In the genomic region with DNA sequence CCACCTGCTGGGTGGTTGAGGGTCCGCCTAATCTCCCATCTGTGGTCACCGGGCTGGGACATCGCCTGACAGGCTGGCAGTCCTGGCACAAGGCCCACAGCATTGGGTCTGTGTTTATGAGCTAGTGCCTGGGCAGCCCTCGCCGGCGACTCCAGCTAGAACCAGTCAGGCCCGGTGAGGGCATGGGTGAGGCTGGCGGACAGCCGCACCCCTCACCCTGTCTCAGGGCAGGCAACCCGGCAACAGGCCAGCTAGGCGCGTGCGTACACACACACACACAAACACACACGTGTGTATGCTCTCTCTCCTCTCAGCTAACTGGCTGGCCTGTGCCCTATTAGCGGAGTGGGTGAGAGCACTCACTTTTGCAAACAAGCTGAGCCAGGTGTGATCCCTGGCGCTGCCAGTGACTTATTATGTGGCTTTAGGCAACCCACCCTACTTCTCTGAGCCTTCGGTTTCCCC, we compare ENCODE assay signal across 12 cellular contexts. TPM values are rescaled to one million over a fixed set of nuclear protein-coding genes. Genes with fewer than 3 reads are reported as not detected.
DNase-seq lines count a peak whose midpoint lies in the region; ATAC-seq, FAIRE-seq and TF ChIP-seq lines count a peak whose summit lies in the region.
"Had no signal": no experiment of that assay in that cellular context is flagged by ENCODE, and none has a peak within 500 bp of the region (broad histone marks: within the 10 kb centered on the region; RNA-seq: fewer than 3 reads in every experiment).

No MANE protein-coding gene starts in this region.

- peaks cover 0 to 70% (median 0%) of the 10 kb centered on the region in 3 donors for H3K36me3 ChIP-seq in Peyer's patch
- H3K36me3 ChIP-seq in HepG2 (replicated peaks in 1 of 2; ENCODE audit: control insufficient read depth in 1 of 2, insufficient read depth in 2 of 2, low read length in 2 of 2) = peaks cover 13 to 36% of the 10 kb centered on the region in 2 experiments; a peak in 4 of 5 replicates
- peaks cover 21 to 23% of the 10 kb centered on the region in 2 donors for H3K36me3 ChIP-seq in thyroid gland

- in situ Hi-C loops in HepG2 (cut with HindIII; ENCODE audit: extremely low pct_ligation_motif_present, low pct_unique_long_range_greater_than_20kb) = no loop called here

- 94% methylated on average over 17 of the region's 17 CpGs for WGBS in HepG2 (ENCODE audit: low lambda C conversion rate)
- 36 to 53% methylated on average over 5 to 15 of the region's 17 CpGs for WGBS in thyroid gland, 2 donors

- FAIRE-seq in HepG2 (lab: Jason Lieb, UNC) = no peak
- FAIRE-seq: urothelium cell line had no signal

- CTCF ChIA-PET in HepG2 (lab: Yijun Ruan, JAX; ENCODE audit: low intra/inter-chr PET ratio, low total read pairs) = no interaction called here

- no peak for TF ChIP-seq EP300 in HepG2 (IDR thresholded peaks at IDR 0.05; ENCODE audit: low read depth in 2 of 2, low read length in 2 of 2)
- no peak for TF ChIP-seq EP300 in HepG2 (CRISPR knock-in tag; IDR thresholded peaks at IDR 0.05; ENCODE audit: borderline replicate concordance)

- TF ChIP-seq CTCF in Peyer's patch (IDR thresholded peaks at IDR 0.05) (no peak), HepG2 (CRISPR knock-in tag; IDR thresholded peaks at IDR 0.05) (no peak), thyroid gland (IDR thresholded peaks at IDR 0.05) (no peak)

- H3K4me1 ChIP-seq in Peyer's patch (peaks cover 0 to 56% (median 9%) of the 10 kb centered on the region in 4 donors), HepG2 (ENCODE audit: insufficient read depth, low read length) (peaks cover 26% of the 10 kb centered on the region), thyroid gland (peaks cover 62 to 73% of the 10 kb centered on the region in 2 donors)

- no peak overlapping the region for H2AFZ ChIP-seq in HepG2 (ENCODE audit: low read length)

- ATAC-seq in HepG2 (no peak), GM21723 (IDR thresholded peaks at IDR 0.05; ENCODE audit: unreplicated experiment) (no peak), HG02973 (IDR thresholded peaks at IDR 0.05; ENCODE audit: unreplicated experiment) (no peak), GM21825 (IDR thresholded peaks at IDR 0.05; ENCODE audit: unreplicated experiment) (no peak)

- POLR2A ChIA-PET in HepG2 (lab: Yijun Ruan, JAX) = interaction anchor here (0.9 to 1.1 kb wide), 2 partner anchors 10 to 19 kb away, joined by 3 read pairs; partner anchors contain the start of gene HSD11B2

- no peak overlapping the region for H3K4me3 ChIP-seq in Peyer's patch
- H3K4me3 ChIP-seq in HepG2 (replicated peaks in 1 of 3; ENCODE audit: insufficient read depth in 1 of 3, low read depth in 2 of 3, low read length in 3 of 3) = no peak overlapping the region
- H3K4me3 ChIP-seq in thyroid gland (replicated peaks in 1 of 3) = no peak overlapping the region

- TF ChIP-seq POLR2A in Peyer's patch (IDR thresholded peaks at IDR 0.05) (peak; percentile 32 to 66), HepG2 (IDR thresholded peaks at IDR 0.05; ENCODE audit: insufficient read depth in 1 of 2, low read depth in 2 of 2, low read length in 2 of 2) (no peak), thyroid gland (IDR thresholded peaks at IDR 0.05) (peak in 1 of 2 donors; percentile 16)

- no TSS peak for BruUV-seq in HepG2 (replicated peaks; lab: Mats Ljungman, UMichigan)

- no peak for TF ChIP-seq RAD21 in HepG2 (CRISPR knock-in tag; IDR thresholded peaks at IDR 0.05)

- DNase-seq in NCI-H2227 (lab: John Stamatoyannopoulos, UW; ENCODE audit: unreplicated experiment) (peak; percentile 33), NCI-H2227 treated with DMSO at 0.1 percent for 48 hours (lab: John Stamatoyannopoulos, UW) (no peak), Peyer's patch (peak in 2 of 3 donors; percentile 93 to 94), HepG2 (ENCODE audit: low spot score) (no peak), thyroid gland (peak; percentile 100)
- DNase-seq: stimulated activated CD4-positive, alpha-beta T cell treated with anti-CD3 and anti-CD28 coated beads, Interleukin-4, amount 100 ng/mL, for 4 hours; SW 1271 had no signal

- no peak overlapping the region for H3K9ac ChIP-seq in HepG2 (ENCODE audit: insufficient read depth, low read depth, low read length)

- H3K27ac ChIP-seq in Peyer's patch = peak overlapping the region in 3 of 4 donors; percentile 63 to 93 (median 78)
- no peak overlapping the region for H3K27ac ChIP-seq in HepG2 (ENCODE audit: extremely low read length, insufficient read depth, low read length)
- H3K27ac ChIP-seq in thyroid gland = peak overlapping the region; percentile 90 to 95 (median 92)

- intact Hi-C loops in HepG2 (cut with micrococcal nuclease; ENCODE audit: unreplicated experiment) (no loop called here), thyroid gland (cut with DNase I) (no loop called here)

- H3K4me2 ChIP-seq in HepG2 (ENCODE audit: low read depth, low read length) = no peak overlapping the region

- H4K20me1 ChIP-seq in HepG2 (ENCODE audit: insufficient read depth, low read length) = no peaks in the 10 kb centered on the region

- H3K27me3 ChIP-seq in Peyer's patch (no peaks in the 10 kb centered on the region), HepG2 (ENCODE audit: control insufficient read depth in 1 of 2, insufficient read depth in 2 of 2, low read length in 2 of 2) (no peaks in the 10 kb centered on the region), thyroid gland (no peaks in the 10 kb centered on the region)

- no peaks in the 10 kb centered on the region for H3K79me2 ChIP-seq in HepG2 (ENCODE audit: insufficient read depth, low read length)

- H3K9me3 ChIP-seq in Peyer's patch = no peaks in the 10 kb centered on the region
- H3K9me3 ChIP-seq in HepG2 (ENCODE audit: low read length) = no peaks in the 10 kb centered on the region
- H3K9me3 ChIP-seq in thyroid gland = no peaks in the 10 kb centered on the region

RNA-seq across cellular contexts. Expression of gene HSD11B2, which starts 10.4 kb away (rescaled TPM):
- 100 to 1,000 TPM; 116 to 688 (median 499) TPM for total RNA-seq in Peyer's patch
- total RNA-seq in HepG2 (2016; rRNA removed; fragmentation: Illumina TruSeq; extraction: Trizol) = 6.7 and 13.6 TPM in 2 replicates
- 3.9 and 4.1 TPM in 2 replicates for total RNA-seq in HepG2 (2016; cell fraction: cytosol; rRNA removed; fragmentation: Illumina TruSeq; extraction: Trizol; ENCODE audit: low read depth)
- 5.4 and 13.4 TPM in 2 replicates for total RNA-seq in HepG2 (2016; cell fraction: insoluble cytoplasmic fraction; rRNA removed; fragmentation: Illumina TruSeq; extraction: Trizol)
- total RNA-seq in HepG2 (2016; cell fraction: membrane; rRNA removed; fragmentation: Illumina TruSeq; extraction: Trizol) = 8.8 TPM in 2 replicates
- total RNA-seq in HepG2 (2016; cell fraction: nucleus; rRNA removed; fragmentation: Illumina TruSeq; extraction: Trizol) = 14.6 and 15.0 TPM in 2 replicates
- polyA plus RNA-seq in HepG2 (2011; rRNA removed) = 8.9 and 11.9 TPM in 2 replicates
- 5.3 and 6.3 TPM in 2 replicates for polyA plus RNA-seq in HepG2 (2011; cell fraction: cytosol; rRNA removed)
- 34.2 and 34.3 TPM in 2 replicates for polyA plus RNA-seq in HepG2 (2011; cell fraction: nucleus; rRNA removed)
- 8.4 and 11.0 TPM in 2 replicates for polyA plus RNA-seq in HepG2 (2012)
- polyA plus RNA-seq in HepG2 (2016; cell fraction: cytosol; fragmentation: Illumina TruSeq; extraction: Trizol; ENCODE audit: low read depth) = 6.5 and 9.3 TPM in 2 replicates
- 11.1 and 13.3 TPM in 2 replicates for polyA plus RNA-seq in HepG2 (2016; cell fraction: insoluble cytoplasmic fraction; fragmentation: Illumina TruSeq; extraction: Trizol; ENCODE audit: low read depth)
- 11.3 and 12.9 TPM in 2 replicates for polyA plus RNA-seq in HepG2 (2016; cell fraction: membrane; fragmentation: Illumina TruSeq; extraction: Trizol; ENCODE audit: low read depth)
- polyA plus RNA-seq in HepG2 (2016; cell fraction: nucleus; fragmentation: Illumina TruSeq; extraction: Trizol; ENCODE audit: insufficient read depth, low read depth) = 48.6 and 52.7 TPM in 2 replicates
- 3.3 and 16.4 TPM in 2 replicates for polyA minus RNA-seq in HepG2 (2011; rRNA and poly(A)+ RNA removed; ENCODE audit: low replicate concordance)
- polyA minus RNA-seq in HepG2 (2011; cell fraction: cytosol; rRNA and poly(A)+ RNA removed) = 4.1 and 8.5 TPM in 2 replicates
- polyA minus RNA-seq in HepG2 (2011; cell fraction: nucleus; rRNA and poly(A)+ RNA removed) = 8.7 and 11.3 TPM in 2 replicates
- 10 to 100 TPM in 2 of 4 donors, 1 to 10 TPM in 2; 4.6 to 11.9 (median 9.0) TPM for total RNA-seq in thyroid gland
- total RNA-seq: mononuclear cell had no signal

RNA-seq across cellular contexts. Expression of gene ZDHHC1, which starts 25.0 kb away (rescaled TPM):
- total RNA-seq in Peyer's patch (10 to 100 TPM in 1 of 4 donors, 1 to 10 TPM in 3; 3.5 to 14.5 (median 6.3) TPM), HepG2 (2016; rRNA removed; fragmentation: Illumina TruSeq; extraction: Trizol) (0.36 and 1.1 TPM in 2 replicates), thyroid gland (10 to 100 TPM; 33.3 to 63.8 (median 50.9) TPM)
- total RNA-seq in HepG2 (2016; cell fraction: cytosol; rRNA removed; fragmentation: Illumina TruSeq; extraction: Trizol; ENCODE audit: low read depth) = 1.6 and 1.9 TPM in 2 replicates
- 0.33 and 1.3 TPM in 2 replicates for total RNA-seq in HepG2 (2016; cell fraction: insoluble cytoplasmic fraction; rRNA removed; fragmentation: Illumina TruSeq; extraction: Trizol)
- total RNA-seq in HepG2 (2016; cell fraction: membrane; rRNA removed; fragmentation: Illumina TruSeq; extraction: Trizol) = 2.2 and 3.3 TPM in 2 replicates
- 0.96 and 3.2 TPM in 2 replicates for total RNA-seq in HepG2 (2016; cell fraction: nucleus; rRNA removed; fragmentation: Illumina TruSeq; extraction: Trizol)
- 0.47 and 0.51 TPM in 2 replicates for polyA plus RNA-seq in HepG2 (2011; rRNA removed)
- polyA plus RNA-seq in HepG2 (2011; cell fraction: cytosol; rRNA removed) = 0.28 and 0.60 TPM in 2 replicates
- 2.1 and 2.7 TPM in 2 replicates for polyA plus RNA-seq in HepG2 (2011; cell fraction: nucleus; rRNA removed)
- polyA plus RNA-seq in HepG2 (2012) = 0.36 and 1.0 TPM in 2 replicates
- polyA plus RNA-seq in HepG2 (2016; cell fraction: cytosol; fragmentation: Illumina TruSeq; extraction: Trizol; ENCODE audit: low read depth) = 1.3 and 1.6 TPM in 2 replicates
- 0.35 and 0.63 TPM in 2 replicates for polyA plus RNA-seq in HepG2 (2016; cell fraction: insoluble cytoplasmic fraction; fragmentation: Illumina TruSeq; extraction: Trizol; ENCODE audit: low read depth)
- 1.2 and 1.6 TPM in 2 replicates for polyA plus RNA-seq in HepG2 (2016; cell fraction: membrane; fragmentation: Illumina TruSeq; extraction: Trizol; ENCODE audit: low read depth)
- polyA plus RNA-seq in HepG2 (2016; cell fraction: nucleus; fragmentation: Illumina TruSeq; extraction: Trizol; ENCODE audit: insufficient read depth, low read depth) = 1.3 and 1.4 TPM in 2 replicates
- 1.6 and 5.9 TPM in 2 replicates for polyA minus RNA-seq in HepG2 (2011; rRNA and poly(A)+ RNA removed; ENCODE audit: low replicate concordance)
- polyA minus RNA-seq in HepG2 (2011; cell fraction: cytosol; rRNA and poly(A)+ RNA removed) = 0.26 TPM in 1 of 2 replicates, not detected in the other
- polyA minus RNA-seq in HepG2 (2011; cell fraction: nucleus; rRNA and poly(A)+ RNA removed) = 1.6 and 3.5 TPM in 2 replicates

RNA-seq across cellular contexts. Expression of gene ATP6V0D1, which starts 39.6 kb away (rescaled TPM):
- total RNA-seq in Peyer's patch (100 to 1,000 TPM; 131 to 223 (median 202) TPM), HepG2 (2016; rRNA removed; fragmentation: Illumina TruSeq; extraction: Trizol) (49.5 and 51.1 TPM in 2 replicates), thyroid gland (100 to 1,000 TPM; 110 to 238 (median 142) TPM)
- total RNA-seq in HepG2 (2016; cell fraction: cytosol; rRNA removed; fragmentation: Illumina TruSeq; extraction: Trizol; ENCODE audit: low read depth) = 13.5 and 16.0 TPM in 2 replicates
- 45.3 and 52.4 TPM in 2 replicates for total RNA-seq in HepG2 (2016; cell fraction: insoluble cytoplasmic fraction; rRNA removed; fragmentation: Illumina TruSeq; extraction: Trizol)
- 23.6 and 25.5 TPM in 2 replicates for total RNA-seq in HepG2 (2016; cell fraction: membrane; rRNA removed; fragmentation: Illumina TruSeq; extraction: Trizol)
- total RNA-seq in HepG2 (2016; cell fraction: nucleus; rRNA removed; fragmentation: Illumina TruSeq; extraction: Trizol) = 26.3 and 30.4 TPM in 2 replicates
- 54.2 and 61.3 TPM in 2 replicates for polyA plus RNA-seq in HepG2 (2011; rRNA removed)
- polyA plus RNA-seq in HepG2 (2011; cell fraction: cytosol; rRNA removed) = 55.2 and 57.9 TPM in 2 replicates
- polyA plus RNA-seq in HepG2 (2011; cell fraction: nucleus; rRNA removed) = 32.7 and 35.9 TPM in 2 replicates
- polyA plus RNA-seq in HepG2 (2012) = 29.3 and 41.3 TPM in 2 replicates
- polyA plus RNA-seq in HepG2 (2016; cell fraction: cytosol; fragmentation: Illumina TruSeq; extraction: Trizol; ENCODE audit: low read depth) = 16.4 and 17.3 TPM in 2 replicates
- polyA plus RNA-seq in HepG2 (2016; cell fraction: insoluble cytoplasmic fraction; fragmentation: Illumina TruSeq; extraction: Trizol; ENCODE audit: low read depth) = 55.4 and 63.8 TPM in 2 replicates
- 21.4 and 22.6 TPM in 2 replicates for polyA plus RNA-seq in HepG2 (2016; cell fraction: membrane; fragmentation: Illumina TruSeq; extraction: Trizol; ENCODE audit: low read depth)
- 45.0 and 53.3 TPM in 2 replicates for polyA plus RNA-seq in HepG2 (2016; cell fraction: nucleus; fragmentation: Illumina TruSeq; extraction: Trizol; ENCODE audit: insufficient read depth, low read depth)
- polyA minus RNA-seq in HepG2 (2011; rRNA and poly(A)+ RNA removed; ENCODE audit: low replicate concordance) = 104 and 246 TPM in 2 replicates
- 37.9 and 45.0 TPM in 2 replicates for polyA minus RNA-seq in HepG2 (2011; cell fraction: cytosol; rRNA and poly(A)+ RNA removed)
- 14.7 and 19.8 TPM in 2 replicates for polyA minus RNA-seq in HepG2 (2011; cell fraction: nucleus; rRNA and poly(A)+ RNA removed)

RNA-seq across cellular contexts. Expression of gene AGRP, which starts 42.0 kb away (rescaled TPM):
- total RNA-seq in Peyer's patch = not detected
- total RNA-seq in HepG2 (2016; rRNA removed; fragmentation: Illumina TruSeq; extraction: Trizol) = not detected in 2 replicates
- not detected in 2 replicates for total RNA-seq in HepG2 (2016; cell fraction: cytosol; rRNA removed; fragmentation: Illumina TruSeq; extraction: Trizol; ENCODE audit: low read depth)
- total RNA-seq in HepG2 (2016; cell fraction: insoluble cytoplasmic fraction; rRNA removed; fragmentation: Illumina TruSeq; extraction: Trizol) = not detected in 2 replicates
- total RNA-seq in HepG2 (2016; cell fraction: membrane; rRNA removed; fragmentation: Illumina TruSeq; extraction: Trizol) = 0.28 TPM in 1 of 2 replicates, not detected in the other
- total RNA-seq in HepG2 (2016; cell fraction: nucleus; rRNA removed; fragmentation: Illumina TruSeq; extraction: Trizol) = not detected in 2 replicates
- polyA plus RNA-seq in HepG2 (2011; rRNA removed) = not detected in 2 replicates
- polyA plus RNA-seq in HepG2 (2011; cell fraction: cytosol; rRNA removed) = 0.34 TPM in 1 of 2 replicates, not detected in the other
- polyA plus RNA-seq in HepG2 (2011; cell fraction: nucleus; rRNA removed) = not detected in 2 replicates
- polyA plus RNA-seq in HepG2 (2012) = 0.75 TPM in 1 of 2 replicates, not detected in the other
- not detected in 2 replicates for polyA plus RNA-seq in HepG2 (2016; cell fraction: cytosol; fragmentation: Illumina TruSeq; extraction: Trizol; ENCODE audit: low read depth)
- not detected in 2 replicates for polyA plus RNA-seq in HepG2 (2016; cell fraction: insoluble cytoplasmic fraction; fragmentation: Illumina TruSeq; extraction: Trizol; ENCODE audit: low read depth)
- not detected in 2 replicates for polyA plus RNA-seq in HepG2 (2016; cell fraction: membrane; fragmentation: Illumina TruSeq; extraction: Trizol; ENCODE audit: low read depth)
- polyA plus RNA-seq in HepG2 (2016; cell fraction: nucleus; fragmentation: Illumina TruSeq; extraction: Trizol; ENCODE audit: insufficient read depth, low read depth) = not detected in 2 replicates
- not detected in 2 replicates for polyA minus RNA-seq in HepG2 (2011; rRNA and poly(A)+ RNA removed; ENCODE audit: low replicate concordance)
- polyA minus RNA-seq in HepG2 (2011; cell fraction: cytosol; rRNA and poly(A)+ RNA removed) = not detected in 2 replicates
- not detected in 2 replicates for polyA minus RNA-seq in HepG2 (2011; cell fraction: nucleus; rRNA and poly(A)+ RNA removed)
- not detected for total RNA-seq in thyroid gland
- total RNA-seq: mononuclear cell had no signal

RNA-seq across cellular contexts. Expression of gene TPPP3, which starts 48.0 kb away (rescaled TPM):
- total RNA-seq in Peyer's patch (10 to 100 TPM in 2 of 4 donors, 1 to 10 TPM in 2; 6.6 to 33.3 (median 16.6) TPM), HepG2 (2016; rRNA removed; fragmentation: Illumina TruSeq; extraction: Trizol) (0.20 and 0.44 TPM in 2 replicates), thyroid gland (1 to 10 TPM in 2 of 4 donors, under 1 TPM in 2; 0.54 to 2.3 (median 1.5) TPM)
- total RNA-seq in HepG2 (2016; cell fraction: cytosol; rRNA removed; fragmentation: Illumina TruSeq; extraction: Trizol; ENCODE audit: low read depth) = 0.18 TPM in 1 of 2 replicates, not detected in the other
- total RNA-seq in HepG2 (2016; cell fraction: insoluble cytoplasmic fraction; rRNA removed; fragmentation: Illumina TruSeq; extraction: Trizol) = 0.50 and 0.54 TPM in 2 replicates
- 0.31 TPM in 1 of 2 replicates, not detected in the other for total RNA-seq in HepG2 (2016; cell fraction: membrane; rRNA removed; fragmentation: Illumina TruSeq; extraction: Trizol)
- total RNA-seq in HepG2 (2016; cell fraction: nucleus; rRNA removed; fragmentation: Illumina TruSeq; extraction: Trizol) = 0.62 and 0.63 TPM in 2 replicates
- polyA plus RNA-seq in HepG2 (2011; rRNA removed) = 0.16 TPM in 1 of 2 replicates, not detected in the other
- 0.05 and 0.31 TPM in 2 replicates for polyA plus RNA-seq in HepG2 (2011; cell fraction: cytosol; rRNA removed)
- polyA plus RNA-seq in HepG2 (2011; cell fraction: nucleus; rRNA removed) = 0.31 and 0.50 TPM in 2 replicates
- polyA plus RNA-seq in HepG2 (2012) = 0.15 and 0.69 TPM in 2 replicates
- polyA plus RNA-seq in HepG2 (2016; cell fraction: cytosol; fragmentation: Illumina TruSeq; extraction: Trizol; ENCODE audit: low read depth) = 0.12 TPM in 1 of 2 replicates, not detected in the other
- 0.23 and 0.32 TPM in 2 replicates for polyA plus RNA-seq in HepG2 (2016; cell fraction: insoluble cytoplasmic fraction; fragmentation: Illumina TruSeq; extraction: Trizol; ENCODE audit: low read depth)
- not detected in 2 replicates for polyA plus RNA-seq in HepG2 (2016; cell fraction: membrane; fragmentation: Illumina TruSeq; extraction: Trizol; ENCODE audit: low read depth)
- 0.48 and 0.55 TPM in 2 replicates for polyA plus RNA-seq in HepG2 (2016; cell fraction: nucleus; fragmentation: Illumina TruSeq; extraction: Trizol; ENCODE audit: insufficient read depth, low read depth)
- polyA minus RNA-seq in HepG2 (2011; rRNA and poly(A)+ RNA removed; ENCODE audit: low replicate concordance) = 0.38 TPM in 1 of 2 replicates, not detected in the other
- polyA minus RNA-seq in HepG2 (2011; cell fraction: cytosol; rRNA and poly(A)+ RNA removed) = not detected in 2 replicates
- 0.64 TPM in 1 of 2 replicates, not detected in the other for polyA minus RNA-seq in HepG2 (2011; cell fraction: nucleus; rRNA and poly(A)+ RNA removed)

Comparison
In these comparisons a context has a peak if more than half of its experiments do, and no peak if none do; other contexts are left out.
1. DNase-seq: peak in NCI-H2227 (single experiment), Peyer's patch (2 of 3) and thyroid gland (2 of 2); none in NCI-H2227 treated with DMSO at 0.1 percent for 48 hours (single experiment) and HepG2 (single experiment).
2. POLR2A ChIP-seq: peak in Peyer's patch (2 of 2); none in HepG2 (0 of 2).
3. RNA of gene HSD11B2, which starts 10.4 kb away (total RNA-seq): 116 to 688 TPM in Peyer's patch; 3.9 to 15.0 TPM in HepG2 and 4.6 to 11.9 TPM in thyroid gland; every median in the first group is over 4 times any median in the second.